In the genomic region with DNA sequence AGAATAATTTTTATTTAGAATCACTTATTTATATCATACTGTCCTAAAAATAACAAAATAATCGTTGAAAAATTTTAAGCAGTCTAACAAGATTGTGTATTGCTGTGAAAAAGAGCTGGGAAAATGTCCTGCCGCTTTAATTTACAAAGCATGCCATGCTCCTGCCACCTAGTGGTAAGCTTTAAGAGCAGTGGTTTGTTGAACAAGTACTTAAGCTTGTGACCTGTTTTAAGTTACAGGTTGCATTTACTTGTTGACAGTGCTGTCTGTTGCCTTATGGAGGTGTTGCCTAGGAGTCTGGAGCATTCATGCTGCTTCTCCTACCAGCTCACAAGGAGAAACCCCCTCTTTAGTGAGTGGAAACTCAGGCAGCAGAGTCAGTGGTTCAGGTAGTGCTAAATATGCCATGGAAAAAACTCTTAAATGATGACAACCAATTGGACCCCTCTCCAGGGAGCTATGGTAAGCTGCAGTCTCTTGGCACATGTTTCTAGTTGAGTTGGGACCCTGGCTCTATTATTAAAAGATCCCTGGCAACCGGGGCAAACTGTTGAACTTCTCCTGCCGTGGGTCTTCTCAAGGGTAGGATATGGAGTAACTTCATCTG, we compare ENCODE assay signal across 8 cellular contexts.
DNase-seq lines count a peak whose midpoint lies in the region; ATAC-seq, FAIRE-seq and TF ChIP-seq lines count a peak whose summit lies in the region.

No MANE protein-coding gene starts in this region.

- no peaks in the 10 kb centered on the region for H3K27me3 ChIP-seq in prostate gland (replicated peaks; ENCODE audit: insufficient read depth)

- no peak for DNase-seq in GM12892 (ENCODE audit: insufficient read length)
- peak; percentile 14 for DNase-seq in NCI-H510A (lab: John Stamatoyannopoulos, UW)
- DNase-seq in activated CD4-positive, alpha-beta memory T cell treated with anti-CD3 and anti-CD28 coated beads for 36 hours = peak; percentile 44
- peak; percentile 35 for DNase-seq in foreskin melanocyte
- no peak for DNase-seq in prostate gland (ENCODE audit: low spot score)
- DNase-seq in omental fat pad (ENCODE audit: low spot score) = no peak

- no peak overlapping the region for H3K27ac ChIP-seq in C4-2B
- no peak overlapping the region for H3K27ac ChIP-seq in prostate gland

- no peak overlapping the region for H3K4me3 Mint-ChIP-seq in activated CD4-positive, alpha-beta memory T cell treated with anti-CD3 and anti-CD28 coated beads for 36 hours

- H3K4me3 ChIP-seq in prostate gland = no peak overlapping the region

- POLR2A ChIA-PET in activated CD4-positive, alpha-beta memory T cell treated with anti-CD3 and anti-CD28 coated beads for 36 hours (lab: Charles Lee) = no interaction called here

- peaks cover 24% of the 10 kb centered on the region for H3K4me1 Mint-ChIP-seq in activated CD4-positive, alpha-beta memory T cell treated with anti-CD3 and anti-CD28 coated beads for 36 hours (ENCODE audit: low read depth)

- ATAC-seq in GM21529 (IDR thresholded peaks at IDR 0.05; ENCODE audit: unreplicated experiment) = no peak
- ATAC-seq in omental fat pad (ENCODE audit: low FRiP score) = no peak

- TF ChIP-seq POLR2A in GM12892 (IDR thresholded peaks at IDR 0.05; ENCODE audit: low read depth, low read length) = no peak
- TF ChIP-seq POLR2A in prostate gland (IDR thresholded peaks at IDR 0.05) = no peak

- CTCF ChIA-PET in activated CD4-positive, alpha-beta memory T cell treated with anti-CD3 and anti-CD28 coated beads for 36 hours (lab: Charles Lee) = interaction anchor here (0.6 to 4.1 kb wide), 55 partner anchors 9 to 696 kb away, joined by 3 to 47 read pairs (median 4); partner anchors contain the start of genes MIPEP and SPATA13

- FAIRE-seq in GM12892 (lab: Jason Lieb, UNC) = peak; percentile 73

- intact Hi-C loops in activated CD4-positive, alpha-beta memory T cell treated with anti-CD3 and anti-CD28 coated beads for 36 hours (cut with micrococcal nuclease) = loop anchor here (1.0 to 2.0 kb wide), 3 partner anchors 176 to 308 kb away; no protein-coding TSS in a partner anchor
- intact Hi-C loops in prostate gland (cut with DNase I) = loop anchor here (5.0 kb wide), 1 partner anchor 307 kb away; no protein-coding TSS in a partner anchor

- no peaks in the 10 kb centered on the region for H3K36me3 Mint-ChIP-seq in activated CD4-positive, alpha-beta memory T cell treated with anti-CD3 and anti-CD28 coated beads for 36 hours

- TF ChIP-seq CTCF in C4-2B (conservative IDR thresholded peaks at IDR 0.05) (peak; percentile 100), prostate gland (IDR thresholded peaks at IDR 0.05) (peak; percentile 55 to 74 (median 67)), omental fat pad (IDR thresholded peaks at IDR 0.05) (no peak)

- H3K27me3 Mint-ChIP-seq in activated CD4-positive, alpha-beta memory T cell treated with anti-CD3 and anti-CD28 coated beads for 36 hours = no peaks in the 10 kb centered on the region

- no peak overlapping the region for H3K27ac Mint-ChIP-seq in activated CD4-positive, alpha-beta memory T cell treated with anti-CD3 and anti-CD28 coated beads for 36 hours

- no peaks in the 10 kb centered on the region for H3K4me1 ChIP-seq in prostate gland (replicated peaks)

- 44% methylated on average over 4 of the region's 4 CpGs for WGBS in prostate gland

- H3K9me3 Mint-ChIP-seq in activated CD4-positive, alpha-beta memory T cell treated with anti-CD3 and anti-CD28 coated beads for 36 hours = no peaks in the 10 kb centered on the region

- no peaks in the 10 kb centered on the region for H3K36me3 ChIP-seq in prostate gland

- H3K9me3 ChIP-seq in prostate gland = no peaks in the 10 kb centered on the region

Comparison
In these comparisons a context has a peak if more than half of its experiments do, and no peak if none do; other contexts are left out.
1. CTCF ChIP-seq: peak in C4-2B (single experiment) and prostate gland (4 of 4); none in omental fat pad (0 of 3).
2. DNase-seq: peak in NCI-H510A (single experiment), activated CD4-positive, alpha-beta memory T cell treated with anti-CD3 and anti-CD28 coated beads for 36 hours (single experiment) and foreskin melanocyte (single experiment); none in GM12892 (single experiment), prostate gland (single experiment) and omental fat pad (single experiment).